Comparison of ENCODE assay signal across 12 cellular contexts in genomic region chr3:50607271-50608091, GRCh38. TPM values are rescaled to one million over a fixed set of nuclear protein-coding genes. Genes with fewer than 3 reads are reported as not detected.
DNase-seq lines count a peak whose midpoint lies in the region; ATAC-seq lines count a peak whose summit lies in the region.
"Had no signal": no experiment of that assay in that cellular context is flagged by ENCODE, and none has a peak within 500 bp of the region (broad histone marks: within the 10 kb centered on the region; RNA-seq: fewer than 3 reads in every experiment).

No MANE protein-coding gene starts in this region.

- H3K27me3 Mint-ChIP-seq in naive thymus-derived CD4-positive, alpha-beta T cell: peaks cover 0 to 2% (median 0%) of the 10 kb centered on the region in 5 donors
- H3K27me3 Mint-ChIP-seq: B cell had no signal

- H3K9me3 Mint-ChIP-seq in activated naive CD4-positive, alpha-beta T cell treated with anti-CD3 and anti-CD28 coated beads, Interleukin-2, amount 50 U/mL, for 72 hours: no peaks in the 10 kb centered on the region
- H3K9me3 Mint-ChIP-seq in naive thymus-derived CD4-positive, alpha-beta T cell: no peaks in the 10 kb centered on the region

- no peaks in the 10 kb centered on the region for H3K27me3 ChIP-seq in naive thymus-derived CD4-positive, alpha-beta T cell (ENCODE audit: control insufficient read depth in 2 of 2, insufficient read depth in 2 of 2, low read length in 2 of 2)
- H3K27me3 ChIP-seq: cardiac muscle cell had no signal

- intact Hi-C loops in naive thymus-derived CD4-positive, alpha-beta T cell (cut with micrococcal nuclease): no loop called here

- peak overlapping the region; percentile 93 for H3K27ac ChIP-seq in naive thymus-derived CD4-positive, alpha-beta T cell (ENCODE audit: low read depth, low read length)
- H3K27ac ChIP-seq: cardiac muscle cell had no signal

- peaks cover 59 to 92% (median 76%) of the 10 kb centered on the region in 7 donors for H3K4me1 Mint-ChIP-seq in naive thymus-derived CD4-positive, alpha-beta T cell

- peak; percentile 63 for DNase-seq in stimulated activated CD4-positive, alpha-beta T cell treated with anti-CD3 and anti-CD28 coated beads, Interleukin-15, amount 100 ng/mL, for 24 hours
- DNase-seq in stimulated activated CD4-positive, alpha-beta T cell treated with anti-CD3 and anti-CD28 coated beads, Interleukin-4, amount 100 ng/mL, for 24 hours: no peak
- DNase-seq in activated naive CD4-positive, alpha-beta T cell treated with anti-CD3 and anti-CD28 coated beads, Interleukin-2, amount 50 U/mL, for 72 hours (ENCODE audit: low spot score in 2 of 2): peak in 1 of 2 donors; percentile 71
- no peak for DNase-seq in naive thymus-derived CD4-positive, alpha-beta T cell
- DNase-seq in NCI-H1694 (lab: John Stamatoyannopoulos, UW): no peak
- DNase-seq in SW 1271 (lab: John Stamatoyannopoulos, UW): no peak
- DNase-seq: KG1, NCI-H2029 treated with DMSO at 0.1 percent for 48 hours had no signal

- peaks cover 18 to 75% (median 25%) of the 10 kb centered on the region in 3 experiments for H3K36me3 ChIP-seq in naive thymus-derived CD4-positive, alpha-beta T cell (ENCODE audit: control insufficient read depth in 2 of 3, insufficient read depth in 3 of 3, low read length in 3 of 3)

- H3K4me3 Mint-ChIP-seq in naive thymus-derived CD4-positive, alpha-beta T cell: peak overlapping the region; percentile 83 to 98 (median 92)
- H3K4me3 Mint-ChIP-seq: B cell had no signal

- H3K36me3 Mint-ChIP-seq in activated naive CD4-positive, alpha-beta T cell treated with anti-CD3 and anti-CD28 coated beads, Interleukin-2, amount 50 U/mL, for 72 hours: peaks cover 89 to 92% of the 10 kb centered on the region in 2 donors
- H3K36me3 Mint-ChIP-seq in naive thymus-derived CD4-positive, alpha-beta T cell: peaks cover 31 to 85% (median 36%) of the 10 kb centered on the region in 5 donors

- H3K9me3 ChIP-seq in naive thymus-derived CD4-positive, alpha-beta T cell (ENCODE audit: control insufficient read depth in 2 of 3, low read length in 3 of 3): no peaks in the 10 kb centered on the region

- peak overlapping the region; percentile 98 to 99 for H3K27ac Mint-ChIP-seq in activated naive CD4-positive, alpha-beta T cell treated with anti-CD3 and anti-CD28 coated beads, Interleukin-2, amount 50 U/mL, for 72 hours
- peak overlapping the region; percentile 45 to 96 (median 94) for H3K27ac Mint-ChIP-seq in naive thymus-derived CD4-positive, alpha-beta T cell
- H3K27ac Mint-ChIP-seq: B cell had no signal

- peak overlapping the region; percentile 93 for H3K4me3 ChIP-seq in naive thymus-derived CD4-positive, alpha-beta T cell (ENCODE audit: low read length)
- H3K4me3 ChIP-seq: cardiac muscle cell had no signal

- no peak for ATAC-seq in activated naive CD4-positive, alpha-beta T cell treated with anti-CD3 and anti-CD28 coated beads, Interleukin-2, amount 50 U/mL, for 72 hours
- no peak for ATAC-seq in naive thymus-derived CD4-positive, alpha-beta T cell
- ATAC-seq in HG03095 (IDR thresholded peaks at IDR 0.05; ENCODE audit: unreplicated experiment) (no peak), HG02884 (IDR thresholded peaks at IDR 0.05; ENCODE audit: unreplicated experiment) (no peak)

- H3K4me1 ChIP-seq in naive thymus-derived CD4-positive, alpha-beta T cell (ENCODE audit: control insufficient read depth in 2 of 2, insufficient read depth in 2 of 2, low read length in 2 of 2): peaks cover 65 to 70% of the 10 kb centered on the region in 2 donors

- CTCF ChIA-PET in naive thymus-derived CD4-positive, alpha-beta T cell (lab: Charles Lee): interaction anchor here (1.1 to 13.9 kb wide), 6 partner anchors 7 to 46 kb away, joined by 3 to 578 read pairs (median 11); partner anchors contain the start of genes C3orf18, HEMK1 and MAPKAPK3

- POLR2A ChIA-PET in naive thymus-derived CD4-positive, alpha-beta T cell (lab: Charles Lee): interaction anchor here (7.6 to 25.1 kb wide), 3 partner anchors 8 to 34 kb away, joined by 101 to 730 read pairs (median 410); partner anchors contain the start of genes C3orf18 and HEMK1

RNA-seq across cellular contexts. Expression of gene CISH, which starts 4.1 kb away (rescaled TPM):
- total RNA-seq in activated naive CD4-positive, alpha-beta T cell treated with anti-CD3 and anti-CD28 coated beads, Interleukin-2, amount 50 U/mL, for 72 hours: 100 to 1,000 TPM; 222 to 258 TPM
- 100 to 1,000 TPM in 1 of 5 experiments, 10 to 100 TPM in 4; 10.9 to 486 (median 28.5) TPM for total RNA-seq in naive thymus-derived CD4-positive, alpha-beta T cell
- polyA plus RNA-seq in naive thymus-derived CD4-positive, alpha-beta T cell: 100 to 1,000 TPM; 134 to 150 TPM

RNA-seq across cellular contexts. Expression of gene MAPKAPK3, which starts 9.5 kb away (rescaled TPM):
- 100 to 1,000 TPM in 1 of 2 donors, 10 to 100 TPM in 1; 94.3 to 153 TPM for total RNA-seq in activated naive CD4-positive, alpha-beta T cell treated with anti-CD3 and anti-CD28 coated beads, Interleukin-2, amount 50 U/mL, for 72 hours
- 100 to 1,000 TPM in 1 of 5 experiments, 10 to 100 TPM in 4; 26.7 to 196 (median 37.7) TPM for total RNA-seq in naive thymus-derived CD4-positive, alpha-beta T cell
- 10 to 100 TPM; 53.4 to 54.1 TPM for polyA plus RNA-seq in naive thymus-derived CD4-positive, alpha-beta T cell

RNA-seq across cellular contexts. Expression of gene HEMK1, which starts 38.2 kb away (rescaled TPM):
- total RNA-seq in activated naive CD4-positive, alpha-beta T cell treated with anti-CD3 and anti-CD28 coated beads, Interleukin-2, amount 50 U/mL, for 72 hours: 10 to 100 TPM; 69.7 to 74.6 TPM
- 10 to 100 TPM; 32.1 to 71.1 (median 66.1) TPM for total RNA-seq in naive thymus-derived CD4-positive, alpha-beta T cell
- 10 to 100 TPM; 35.2 to 35.3 TPM for polyA plus RNA-seq in naive thymus-derived CD4-positive, alpha-beta T cell

RNA-seq across cellular contexts. Expression of gene C3orf18, which starts 39.9 kb away (rescaled TPM):
- total RNA-seq in activated naive CD4-positive, alpha-beta T cell treated with anti-CD3 and anti-CD28 coated beads, Interleukin-2, amount 50 U/mL, for 72 hours: 10 to 100 TPM; 21.4 to 42.4 TPM
- 10 to 100 TPM; 11.1 to 67.5 (median 16.4) TPM for total RNA-seq in naive thymus-derived CD4-positive, alpha-beta T cell
- polyA plus RNA-seq in naive thymus-derived CD4-positive, alpha-beta T cell: 10 to 100 TPM; 12.8 to 17.4 TPM
